Comparison of ENCODE assay signal across 12 cellular contexts in genomic region chr22:26430600-26430999, GRCh38. TPM values are rescaled to one million over a fixed set of nuclear protein-coding genes. Genes with fewer than 3 reads are reported as not detected.
A peak's percentile ranks its signal among the peaks of the same experiment; 100 is the strongest.
DNase-seq lines count a peak whose midpoint lies in the region; ATAC-seq and TF ChIP-seq lines count a peak whose summit lies in the region.
"Had no signal": no experiment of that assay in that cellular context is flagged by ENCODE, and none has a peak within 500 bp of the region (broad histone marks: within the 10 kb centered on the region; RNA-seq: fewer than 3 reads in every experiment).

No MANE protein-coding gene starts in this region.

- H3K27me3 Mint-ChIP-seq in Caco-2 (ENCODE audit: insufficient read depth, unreplicated experiment) = peaks cover 32% of the 10 kb centered on the region
- no peaks in the 10 kb centered on the region for H3K27me3 Mint-ChIP-seq in activated naive CD8-positive, alpha-beta T cell
- H3K27me3 Mint-ChIP-seq in naive B cell = no peaks in the 10 kb centered on the region

- H3K27ac Mint-ChIP-seq in Caco-2 (ENCODE audit: unreplicated experiment) (no peak overlapping the region), naive B cell (peak overlapping the region in 5 of 6 donors; percentile 8 to 87 (median 75))
- peak overlapping the region; percentile 80 for H3K27ac Mint-ChIP-seq in activated naive CD8-positive, alpha-beta T cell

- no peak for DNase-seq in Caco-2
- DNase-seq in HFF-Myc (ENCODE audit: extremely low read depth, low read depth) = no peak
- DNase-seq in naive B cell = no peak
- DNase-seq: COR-L47, esophagus squamous epithelium, NCI-H526 treated with DMSO at 0.1 percent for 48 hours, small intestine had no signal

- H3K4me3 Mint-ChIP-seq in Caco-2 (ENCODE audit: unreplicated experiment) (peak overlapping the region; percentile 94), naive B cell (peak overlapping the region; percentile 81 to 93 (median 86))
- H3K4me3 Mint-ChIP-seq in activated naive CD8-positive, alpha-beta T cell = peak overlapping the region; percentile 88

- no peaks in the 10 kb centered on the region for H3K36me3 ChIP-seq in Caco-2 (ENCODE audit: control insufficient read depth, insufficient read depth, low read length)
- H3K36me3 ChIP-seq: esophagus squamous epithelium had no signal

- H3K36me3 Mint-ChIP-seq in Caco-2 (ENCODE audit: insufficient read depth, unreplicated experiment) (peaks cover 6% of the 10 kb centered on the region), naive B cell (peaks cover 5 to 8% of the 10 kb centered on the region in 2 donors)
- H3K36me3 Mint-ChIP-seq in activated naive CD8-positive, alpha-beta T cell = peaks cover 4% of the 10 kb centered on the region

- no peaks in the 10 kb centered on the region for H3K9me3 ChIP-seq in Caco-2
- H3K9me3 ChIP-seq: esophagus squamous epithelium had no signal

- H3K4me1 ChIP-seq in Caco-2 = 0 out of 2 replicates have a peak, but pooled peaks cover 3% of the 10 kb centered on the region

- TF ChIP-seq CTCF in Caco-2 (IDR thresholded peaks at IDR 0.05; ENCODE audit: insufficient read depth in 1 of 2, low read depth in 1 of 2, low read length in 1 of 2, severe bottlenecking in 1 of 2, unreplicated experiment in 1 of 2) (no peak), HFF-Myc (IDR thresholded peaks at IDR 0.05; ENCODE audit: low read depth, low read length, missing control alignments) (no peak)

- ATAC-seq in naive B cell (ENCODE audit: low read depth in 2 of 2) = no peak
- ATAC-seq in HG02970 (IDR thresholded peaks at IDR 0.05; ENCODE audit: low FRiP score, unreplicated experiment) = no peak
- ATAC-seq in GM21723 (IDR thresholded peaks at IDR 0.05; ENCODE audit: unreplicated experiment) = no peak
- ATAC-seq in HG02938 (IDR thresholded peaks at IDR 0.05; ENCODE audit: unreplicated experiment) = no peak
- no peak for ATAC-seq in HG02759 (IDR thresholded peaks at IDR 0.05; ENCODE audit: unreplicated experiment)

- intact Hi-C loops in Caco-2 (cut with micrococcal nuclease; ENCODE audit: unreplicated experiment) = no loop called here

- peaks cover 9% of the 10 kb centered on the region for H3K4me1 Mint-ChIP-seq in Caco-2 (ENCODE audit: low read depth, unreplicated experiment)
- H3K4me1 Mint-ChIP-seq in activated naive CD8-positive, alpha-beta T cell (ENCODE audit: low read depth) = peaks cover 59% of the 10 kb centered on the region
- peaks cover 49 to 63% (median 62%) of the 10 kb centered on the region in 3 donors for H3K4me1 Mint-ChIP-seq in naive B cell

- BruUV-seq in Caco-2 (replicated peaks; lab: Mats Ljungman, UMichigan) = no TSS peak

- H3K27me3 ChIP-seq in Caco-2 (replicated peaks; ENCODE audit: control insufficient read depth, insufficient read depth, low read length) = no peaks in the 10 kb centered on the region

- no peak overlapping the region for H3K4me3 ChIP-seq in Caco-2 (ENCODE audit: low read depth, low read length)
- H3K4me3 ChIP-seq in HFF-Myc (replicated peaks; ENCODE audit: low read depth, low read length) = peak overlapping the region; percentile 51; the same call in 1 of the 2 replicates

- POLR2A ChIA-PET in Caco-2 (lab: Charles Lee) = no interaction called here

- CTCF ChIA-PET in Caco-2 (lab: Charles Lee) = no interaction called here

- H3K9me3 Mint-ChIP-seq in Caco-2 (ENCODE audit: unreplicated experiment) (no peaks in the 10 kb centered on the region), naive B cell (no peaks in the 10 kb centered on the region)
- H3K9me3 Mint-ChIP-seq in activated naive CD8-positive, alpha-beta T cell (ENCODE audit: low read depth) = no peaks in the 10 kb centered on the region

RNA-seq across cellular contexts. Expression of gene ASPHD2, which starts 1.5 kb away (rescaled TPM):
- not detected in 2 replicates for total RNA-seq in Caco-2 (2022)
- 1 to 10 TPM; 2.1 to 9.7 (median 6.6) TPM for polyA plus RNA-seq in naive B cell (ENCODE audit: low read depth in 6 of 6)

RNA-seq across cellular contexts. Expression of gene HPS4, which starts 53.0 kb away (rescaled TPM):
- total RNA-seq in Caco-2 (2022) = 35.1 and 36.6 TPM in 2 replicates
- polyA plus RNA-seq in naive B cell (ENCODE audit: low read depth in 6 of 6) = 10 to 100 TPM; 16.7 to 26.9 (median 24.6) TPM

RNA-seq across cellular contexts. Expression of gene SRRD, which starts 53.1 kb away (rescaled TPM):
- 19.0 and 21.8 TPM in 2 replicates for total RNA-seq in Caco-2 (2022)
- polyA plus RNA-seq in naive B cell (ENCODE audit: low read depth in 6 of 6) = 10 to 100 TPM; 17.5 to 28.3 (median 22.7) TPM
